In genomic region chr4:93749351-93749761, GRCh38 we compare ENCODE assay signal across 1 cellular context.
TF ChIP-seq lines count a peak whose summit lies in the region.

No MANE protein-coding gene starts in this region.

TF ChIP-seq in GM12878, 131 proteins besides CTCF, POLR2A, EP300 and RAD21 (continued from another document and continues in another):
- TF ChIP-seq ZBTB11 (CRISPR knock-in tag; IDR thresholded peaks at IDR 0.05): no peak
- 0 out of 2 replicates have a peak, but pooled peaks have one; percentile 16 for TF ChIP-seq GATAD2B (conservative IDR thresholded peaks at IDR 0.05; ENCODE audit: low read depth)
- TF ChIP-seq IKZF1 (conservative IDR thresholded peaks at IDR 0.05): no peak; the same call in 1 of the 2 replicates
- TF ChIP-seq ZNF592 (IDR thresholded peaks at IDR 0.05): no peak
- TF ChIP-seq CUX1 (IDR thresholded peaks at IDR 0.05; ENCODE audit: insufficient replicate concordance, low read depth, low read length): no peak
- TF ChIP-seq TCF3 (IDR thresholded peaks at IDR 0.05; ENCODE audit: borderline replicate concordance, insufficient read depth, low read depth, low read length): no peak
- no peak for TF ChIP-seq SUZ12 (IDR thresholded peaks at IDR 0.05; ENCODE audit: unreplicated experiment)
- TF ChIP-seq BRCA1 (IDR thresholded peaks at IDR 0.05; ENCODE audit: low read depth, low read length): no peak
- peak; percentile 47; the same call in 1 of the 2 replicates for TF ChIP-seq PAX5 (IDR thresholded peaks at IDR 0.05; ENCODE audit: borderline replicate concordance, low read depth, low read length)
- TF ChIP-seq YBX1 (IDR thresholded peaks at IDR 0.05): no peak
- TF ChIP-seq CEBPB (IDR thresholded peaks at IDR 0.05; ENCODE audit: borderline replicate concordance in 1 of 2, low read depth in 2 of 2, low read length in 2 of 2): 0 out of 4 replicates have a peak, but pooled peaks of 1 of the 2 experiments have one; percentile 52
- TF ChIP-seq ZNF274 (IDR thresholded peaks at IDR 0.05; ENCODE audit: insufficient read depth, insufficient read length): no peak
- TF ChIP-seq HDAC6 (IDR thresholded peaks at IDR 0.05; ENCODE audit: unreplicated experiment): no peak
- TF ChIP-seq ELK1 (IDR thresholded peaks at IDR 0.05; ENCODE audit: low read depth, low read length): no peak
- TF ChIP-seq NRF1 (conservative IDR thresholded peaks at IDR 0.05; ENCODE audit: low read depth, low read length): no peak
- TF ChIP-seq SRF (IDR thresholded peaks at IDR 0.05; ENCODE audit: low read depth in 2 of 2, low read length in 2 of 2): peak in 1 of 2 experiments; percentile 54; a peak in 1 of 4 replicates
- TF ChIP-seq NR2F1 (conservative IDR thresholded peaks at IDR 0.05): no peak
- TF ChIP-seq ZBTB40 (IDR thresholded peaks at IDR 0.05; ENCODE audit: borderline replicate concordance): no peak
- TF ChIP-seq CBX3 (IDR thresholded peaks at IDR 0.05; ENCODE audit: borderline replicate concordance, low read depth): no peak
- TF ChIP-seq CREB1 (IDR thresholded peaks at IDR 0.05; ENCODE audit: low read depth): peak; percentile 92
- TF ChIP-seq BACH1 (IDR thresholded peaks at IDR 0.05; ENCODE audit: borderline replicate concordance): no peak
- TF ChIP-seq ASH2L (IDR thresholded peaks at IDR 0.05; ENCODE audit: borderline replicate concordance, low read depth): no peak
- TF ChIP-seq HDAC2 (IDR thresholded peaks at IDR 0.05): no peak
- TF ChIP-seq CHD2 (IDR thresholded peaks at IDR 0.05; ENCODE audit: borderline replicate concordance, low read depth, low read length): no peak
- peak; percentile 87 for TF ChIP-seq IRF4 (IDR thresholded peaks at IDR 0.05; ENCODE audit: low read depth, low read length)
- no peak for TF ChIP-seq ZNF384 (IDR thresholded peaks at IDR 0.05; ENCODE audit: borderline replicate concordance, low read depth, low read length)
- TF ChIP-seq SUPT20H (IDR thresholded peaks at IDR 0.05; ENCODE audit: borderline replicate concordance, control insufficient read depth, low read depth, low read length): no peak
- no peak for TF ChIP-seq RCOR1 (conservative IDR thresholded peaks at IDR 0.05; ENCODE audit: low read depth, low read length)
- TF ChIP-seq RFX5 (IDR thresholded peaks at IDR 0.05; ENCODE audit: low read depth, low read length): no peak
- TF ChIP-seq USF2 (IDR thresholded peaks at IDR 0.05; ENCODE audit: borderline replicate concordance, low read depth, low read length): no peak
- TF ChIP-seq ZNF24 (IDR thresholded peaks at IDR 0.05): no peak
- TF ChIP-seq USF1 (IDR thresholded peaks at IDR 0.05; ENCODE audit: borderline replicate concordance, extremely low read length, insufficient read depth, low read depth, low read length): no peak
- TF ChIP-seq CREM (IDR thresholded peaks at IDR 0.05; ENCODE audit: low read depth): peak; percentile 92
- no peak for TF ChIP-seq NKRF (conservative IDR thresholded peaks at IDR 0.05)
- TF ChIP-seq NR2C2 (IDR thresholded peaks at IDR 0.05; ENCODE audit: borderline replicate concordance, control insufficient read depth, insufficient read length, low read depth): no peak
